ENCODE assay signal across 8 cellular contexts in genomic region chr1:5980314-5981008, GRCh38. TPM values are rescaled to one million over a fixed set of nuclear protein-coding genes. Genes with fewer than 3 reads are reported as not detected.
DNase-seq lines count a peak whose midpoint lies in the region; ATAC-seq lines count a peak whose summit lies in the region.

No MANE protein-coding gene starts in this region.

- no peaks in the 10 kb centered on the region for H4K20me1 ChIP-seq in GM23248 (ENCODE audit: insufficient read depth)

- WGBS in GM23248 (ENCODE audit: low coverage in 1 of 2, low lambda C conversion rate in 2 of 2, missing lambda C conversion rate in 2 of 2), 2 experiments: 50 to 60% methylated on average over 17 to 20 of the region's 20 CpGs

- in situ Hi-C loops in GM23248 (cut with MboI): no loop called here

- H3K27me3 ChIP-seq in GM23248 (replicated peaks; ENCODE audit: insufficient read depth): no peaks in the 10 kb centered on the region

- H3K27me3 Mint-ChIP-seq in activated T-helper 17 cell treated with anti-CD3 and anti-CD28 coated beads, Interleukin-2, amount 50 U/mL, for 72 hours: no peaks in the 10 kb centered on the region

- no peaks in the 10 kb centered on the region for H3K36me3 ChIP-seq in GM23248 (ENCODE audit: low read depth)

- H3K9me2 ChIP-seq in GM23248 (ENCODE audit: insufficient read depth): no peaks in the 10 kb centered on the region

- no peak overlapping the region for H3K9ac ChIP-seq in GM23248

- H3K4me3 Mint-ChIP-seq in activated T-helper 17 cell treated with anti-CD3 and anti-CD28 coated beads, Interleukin-2, amount 50 U/mL, for 72 hours: no peak overlapping the region

- peaks cover 28% of the 10 kb centered on the region; the same call in 1 of the 2 replicates for H3F3A ChIP-seq in GM23248 (ENCODE audit: insufficient read depth)

- no peak for ATAC-seq in activated T-helper 17 cell treated with anti-CD3 and anti-CD28 coated beads, Interleukin-2, amount 50 U/mL, for 72 hours (replicated peaks)
- ATAC-seq in GM21367 (IDR thresholded peaks at IDR 0.05; ENCODE audit: unreplicated experiment): no peak
- ATAC-seq in HG02642 (IDR thresholded peaks at IDR 0.05; ENCODE audit: poor library complexity, unreplicated experiment): no peak

- peaks cover 18% of the 10 kb centered on the region for H3K36me3 Mint-ChIP-seq in activated T-helper 17 cell treated with anti-CD3 and anti-CD28 coated beads, Interleukin-2, amount 50 U/mL, for 72 hours (ENCODE audit: low read depth)

- no peaks in the 10 kb centered on the region for H3K9me3 ChIP-seq in GM23248 (ENCODE audit: low read depth)

- peak overlapping the region; percentile 36 for H2AFZ ChIP-seq in GM23248

- intact Hi-C loops in posterior vena cava (cut with DNase I): no loop called here

- DNase-seq in GM23248: peak; percentile 70
- peak; percentile 7 for DNase-seq in OCI-M1 (lab: John Stamatoyannopoulos, UW)
- DNase-seq in fibroblast of the conjunctiva (ENCODE audit: low read depth): peak; percentile 14
- DNase-seq in posterior vena cava (ENCODE audit: low spot score): peak; percentile 82
- DNase-seq in stimulated activated naive CD4-positive, alpha-beta T cell (lab: John Stamatoyannopoulos, UW): no peak

- no peak overlapping the region for H3K27ac ChIP-seq in GM23248

- no peak overlapping the region for H3K4me2 ChIP-seq in GM23248 (ENCODE audit: unreplicated experiment)

- H3K9me3 Mint-ChIP-seq in activated T-helper 17 cell treated with anti-CD3 and anti-CD28 coated beads, Interleukin-2, amount 50 U/mL, for 72 hours: no peaks in the 10 kb centered on the region

- H3K4me3 ChIP-seq in GM23248: no peak overlapping the region

- no peaks in the 10 kb centered on the region for H3K79me2 ChIP-seq in GM23248 (ENCODE audit: insufficient read depth)

- peaks cover 17% of the 10 kb centered on the region for H3K4me1 ChIP-seq in GM23248 (ENCODE audit: insufficient read depth)

- peaks cover 7% of the 10 kb centered on the region for H3K4me1 Mint-ChIP-seq in activated T-helper 17 cell treated with anti-CD3 and anti-CD28 coated beads, Interleukin-2, amount 50 U/mL, for 72 hours

- no peak overlapping the region for H3K27ac Mint-ChIP-seq in activated T-helper 17 cell treated with anti-CD3 and anti-CD28 coated beads, Interleukin-2, amount 50 U/mL, for 72 hours

RNA-seq across cellular contexts. Expression of gene NPHP4, which starts 11.8 kb away (rescaled TPM):
- 4.0 and 7.8 TPM in 2 replicates for total RNA-seq in GM23248 (2014; rRNA removed; shearing (Covaris generic))
- polyA plus RNA-seq in GM23248 (2016; fragmentation: Nextera tagmentation; extraction: Ambion mirVana): 4.2 and 4.4 TPM in 2 replicates
- 1 to 10 TPM; 6.9 to 7.7 TPM for total RNA-seq in posterior vena cava
- total RNA-seq in activated T-helper 17 cell treated with anti-CD3 and anti-CD28 coated beads, Interleukin-2, amount 50 U/mL, for 72 hours: 10 to 100 TPM; 21.5 to 35.7 TPM

Comparison
In these comparisons a context has a peak if more than half of its experiments do, and no peak if none do; other contexts are left out.
1. DNase-seq: peak in GM23248 (single experiment), OCI-M1 (single experiment), fibroblast of the conjunctiva (single experiment) and posterior vena cava (single experiment); none in stimulated activated naive CD4-positive, alpha-beta T cell (0 of 6).